In the genomic region with DNA sequence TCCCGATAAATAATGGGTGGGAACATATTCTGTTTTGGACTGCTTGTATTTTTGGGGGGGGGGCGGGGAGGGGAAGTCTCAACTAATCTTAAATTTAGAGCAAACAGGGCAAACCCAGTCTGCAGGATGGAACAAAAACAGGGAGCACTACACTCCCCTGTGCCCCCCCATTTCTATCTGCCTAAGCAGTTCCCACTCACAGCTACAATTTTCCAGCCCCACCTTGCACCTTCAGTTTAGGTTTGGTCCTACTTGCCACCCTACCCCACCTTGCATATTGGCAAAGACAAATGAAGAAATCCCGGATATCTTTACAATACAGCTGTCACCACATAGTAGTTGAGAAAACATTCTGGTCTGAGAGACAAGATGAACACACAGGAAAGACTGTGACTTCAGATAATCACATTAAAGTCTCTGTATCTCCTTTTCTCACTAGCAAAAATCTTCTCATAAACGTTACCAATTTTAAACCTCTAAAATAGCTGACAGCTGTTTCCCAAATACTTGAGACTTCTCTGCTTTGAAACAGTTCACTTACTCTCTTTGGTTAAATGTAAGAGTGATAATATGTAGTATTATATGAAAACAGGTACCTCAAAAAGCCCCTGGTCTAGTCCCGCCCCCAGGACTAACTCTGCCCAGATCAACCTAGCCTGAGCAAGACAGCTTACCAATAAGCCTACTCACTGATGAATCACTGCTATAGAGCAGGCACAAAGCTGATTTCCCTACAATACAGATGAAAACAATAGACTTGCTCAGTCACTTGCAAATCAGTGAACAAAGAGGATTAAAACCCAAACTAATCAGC, we compare ENCODE assay signal across 8 cellular contexts. TPM values are rescaled to one million over a fixed set of nuclear protein-coding genes. Genes with fewer than 3 reads are reported as not detected.
DNase-seq lines count a peak whose midpoint lies in the region; ATAC-seq and TF ChIP-seq lines count a peak whose summit lies in the region.

No MANE protein-coding gene starts in this region.

- H3K9me3 Mint-ChIP-seq in T-cell = no peaks in the 10 kb centered on the region

- no peaks in the 10 kb centered on the region for H3K9me2 ChIP-seq in MM.1S (replicated peaks; ENCODE audit: insufficient read depth, low read length)

- peaks cover 28 to 32% (median 32%) of the 10 kb centered on the region in 3 donors for H3K4me1 Mint-ChIP-seq in T-cell

- CTCF ChIA-PET in T-cell (lab: Charles Lee) = interaction anchor here in 1 of 2 donors (1.3 kb wide), 1 partner anchor 16 kb away, joined by 4 read pairs; no protein-coding TSS in a partner anchor

- TF ChIP-seq CTCF in choroid plexus epithelial cell (conservative IDR thresholded peaks at IDR 0.05; ENCODE audit: low read depth, low read length) = no peak
- TF ChIP-seq CTCF in ovary (IDR thresholded peaks at IDR 0.05) = no peak
- TF ChIP-seq CTCF in MM.1S (IDR thresholded peaks at IDR 0.05; ENCODE audit: low read length) = no peak

- H2AFZ ChIP-seq in MM.1S (ENCODE audit: low read length) = no peak overlapping the region

- ATAC-seq in GM21717 (IDR thresholded peaks at IDR 0.05; ENCODE audit: unreplicated experiment) (peak; percentile 54), T-cell (replicated peaks in 1 of 4) (peak; percentile 80 to 83 (median 82))

- H3K4me3 ChIP-seq in choroid plexus epithelial cell (ENCODE audit: low read depth, low read length) = no peak overlapping the region
- H3K4me3 ChIP-seq in ovary = no peak overlapping the region
- no peak overlapping the region for H3K4me3 ChIP-seq in MM.1S (ENCODE audit: low read length)

- WGBS in ovary, 3 donors = 69 to 71% (median 70%) methylated on average over 5 of the region's 5 CpGs

- DNase-seq in T-cell (peak in 31 of 34 experiments; percentile 25 to 75 (median 49)), choroid plexus epithelial cell (ENCODE audit: low read depth) (peak; percentile 19), NOMO-1 (lab: John Stamatoyannopoulos, UW; ENCODE audit: unreplicated experiment in 2 of 2) (no peak), ovary (no peak), MM.1S (no peak), NCI-H1930 (lab: John Stamatoyannopoulos, UW) (no peak)
- DNase-seq in stimulated activated CD8-positive, alpha-beta memory T cell treated with anti-CD3 and anti-CD28 coated beads, Interleukin-2, amount 100 ng/mL, for 48 hours (ENCODE audit: low read depth in 2 of 2) = peak; percentile 15 to 47

- H4K20me1 ChIP-seq in MM.1S (ENCODE audit: insufficient read depth, low read length) = no peaks in the 10 kb centered on the region

- no peak for TF ChIP-seq POLR2A in ovary (IDR thresholded peaks at IDR 0.05)

- H3K4me2 ChIP-seq in MM.1S (ENCODE audit: low read depth, low read length) = no peak overlapping the region

- TF ChIP-seq EP300 in ovary (IDR thresholded peaks at IDR 0.05) = no peak

- no peaks in the 10 kb centered on the region for H3K36me3 ChIP-seq in ovary
- no peaks in the 10 kb centered on the region; the same call in 1 of the 2 replicates for H3K36me3 ChIP-seq in MM.1S (replicated peaks; ENCODE audit: insufficient read depth, low read length)

- H3K36me3 Mint-ChIP-seq in T-cell = peaks cover 16% of the 10 kb centered on the region

- intact Hi-C loops in ovary (cut with DNase I) = no loop called here

- H3K4me1 ChIP-seq in ovary (ENCODE audit: insufficient read depth) (no peaks in the 10 kb centered on the region), MM.1S (ENCODE audit: low read length) (peaks cover 5% of the 10 kb centered on the region)

- H3K27me3 ChIP-seq in ovary = no peaks in the 10 kb centered on the region
- H3K27me3 ChIP-seq in MM.1S (replicated peaks; ENCODE audit: insufficient read depth, low read length) = no peaks in the 10 kb centered on the region

- H3F3A ChIP-seq in MM.1S (ENCODE audit: insufficient read depth, low read length) = peaks cover 19% of the 10 kb centered on the region

- H3K27me3 Mint-ChIP-seq in T-cell = no peaks in the 10 kb centered on the region

- peak overlapping the region; percentile 21 to 44 (median 29) for H3K4me3 Mint-ChIP-seq in T-cell

- H3K27ac ChIP-seq in ovary (no peak overlapping the region), MM.1S (ENCODE audit: low read length) (no peak overlapping the region)

- H3K79me2 ChIP-seq in MM.1S (ENCODE audit: low read length) = no peaks in the 10 kb centered on the region

- H3K27ac Mint-ChIP-seq in T-cell = peak overlapping the region; percentile 82 to 92

- H3K9ac ChIP-seq in MM.1S (ENCODE audit: low read length) = no peak overlapping the region

- no peaks in the 10 kb centered on the region for H3K9me3 ChIP-seq in ovary
- H3K9me3 ChIP-seq in MM.1S (replicated peaks; ENCODE audit: insufficient read depth, low read length) = no peaks in the 10 kb centered on the region

- POLR2A ChIA-PET in T-cell (lab: Charles Lee) = interaction anchor here (0.6 to 0.8 kb wide), 3 partner anchors 76 to 125 kb away, joined by 3 read pairs; no protein-coding TSS in a partner anchor

RNA-seq across cellular contexts. Expression of a gene that starts 5.2 kb away (rescaled TPM):
- total RNA-seq in T-cell = 100 to 1,000 TPM in 1 of 5 donors, 10 to 100 TPM in 4; 82.9 to 122 (median 87.7) TPM
- total RNA-seq in ovary = 10 to 100 TPM; 15.6 to 25.8 (median 19.2) TPM
- 1 to 10 TPM; 4.2 to 6.1 TPM for polyA plus RNA-seq in ovary

Comparison
In these comparisons a context has a peak if more than half of its experiments do, and no peak if none do; other contexts are left out.
1. DNase-seq: peak in T-cell (31 of 34), choroid plexus epithelial cell (single experiment) and stimulated activated CD8-positive, alpha-beta memory T cell treated with anti-CD3 and anti-CD28 coated beads, Interleukin-2, amount 100 ng/mL, for 48 hours (2 of 2); none in NOMO-1 (0 of 2), ovary (0 of 5), MM.1S (single experiment) and NCI-H1930 (0 of 2).